1 cellular context compared by ENCODE assay signal in genomic region chr9:92276223-92277007, GRCh38.
TF ChIP-seq lines count a peak whose summit lies in the region.

No MANE protein-coding gene starts in this region.

TF ChIP-seq in IMR-90, 13 proteins besides CTCF, POLR2A, EP300 and RAD21 (continued from another document):
- TF ChIP-seq RFX5 (IDR thresholded peaks at IDR 0.05; ENCODE audit: low read depth, low read length), result no peak
- no peak for TF ChIP-seq MAFK (IDR thresholded peaks at IDR 0.05; ENCODE audit: low read depth, low read length)
- TF ChIP-seq ELK1 (IDR thresholded peaks at IDR 0.05; ENCODE audit: borderline replicate concordance, low read depth, low read length), result no peak
- no peak for TF ChIP-seq RCOR1 (IDR thresholded peaks at IDR 0.05; ENCODE audit: insufficient replicate concordance, low read length)
- no peak for TF ChIP-seq CHD1 (IDR thresholded peaks at IDR 0.05; ENCODE audit: low read depth, low read length)
- TF ChIP-seq MXI1 (IDR thresholded peaks at IDR 0.05; ENCODE audit: borderline replicate concordance, low read depth, low read length), result no peak
